In genomic region chr1:64047549-64047969, GRCh38 we compare ENCODE assay signal across 16 cellular contexts.
DNase-seq lines count a peak whose midpoint lies in the region; ATAC-seq, FAIRE-seq and TF ChIP-seq lines count a peak whose summit lies in the region.
"Had no signal": no experiment of that assay in that cellular context is flagged by ENCODE, and none has a peak within 500 bp of the region (broad histone marks: within the 10 kb centered on the region; RNA-seq: fewer than 3 reads in every experiment).

No MANE protein-coding gene starts in this region.

- peaks cover 14% of the 10 kb centered on the region for H3K4me1 ChIP-seq in A673 (ENCODE audit: insufficient read depth, low read length, poor library complexity, severe bottlenecking)
- peaks cover 0 to 27% of the 10 kb centered on the region in 2 donors for H3K4me1 ChIP-seq in ascending aorta
- H3K4me1 ChIP-seq: HAP-1 had no signal

- ATAC-seq in GM21529 (IDR thresholded peaks at IDR 0.05; ENCODE audit: unreplicated experiment) (no peak), GM21526 (IDR thresholded peaks at IDR 0.05; ENCODE audit: low FRiP score, unreplicated experiment) (no peak)
- ATAC-seq: CD8-positive, alpha-beta T cell; HepG2 had no signal

- POLR2A ChIA-PET in A673 (lab: Charles Lee; ENCODE audit: low non-redundant PET), result no interaction called here

- H3K36me3 ChIP-seq in A673 (ENCODE audit: insufficient read depth, low read length, poor library complexity, severe bottlenecking) (no peaks in the 10 kb centered on the region), ascending aorta (no peaks in the 10 kb centered on the region)
- H3K36me3 ChIP-seq: HAP-1 had no signal

- H3K27me3 ChIP-seq in A673 (replicated peaks; ENCODE audit: insufficient read depth, low read depth, low read length, poor library complexity), result no peaks in the 10 kb centered on the region
- no peaks in the 10 kb centered on the region for H3K27me3 ChIP-seq in ascending aorta

- TF ChIP-seq CTCF in A673 (conservative IDR thresholded peaks at IDR 0.05; ENCODE audit: low read depth, low read length) (no peak), D721Med (IDR thresholded peaks at IDR 0.05; ENCODE audit: insufficient read depth, missing control alignments) (no peak), ascending aorta (IDR thresholded peaks at IDR 0.05) (no peak)

- intact Hi-C loops in A673 (cut with micrococcal nuclease; ENCODE audit: unreplicated experiment) (loop anchor here (10.0 kb wide), 1 partner anchor 57 kb away; no protein-coding TSS in a partner anchor), ascending aorta (cut with DNase I) (loop anchor here (2.0 to 5.0 kb wide), 2 partner anchors 35 to 89 kb away; no protein-coding TSS in a partner anchor)

- CTCF ChIA-PET in A673 (lab: Charles Lee), result no interaction called here

- DNase-seq in A673 (ENCODE audit: low spot score) (peak; percentile 32), D721Med (ENCODE audit: insufficient read length, low spot score) (no peak), NCI-H524 treated with DMSO at 0.1 percent for 48 hours (lab: John Stamatoyannopoulos, UW) (peak; percentile 76), ascending aorta (ENCODE audit: low spot score in 2 of 2) (no peak), NAMALWA (ENCODE audit: low spot score) (no peak)
- DNase-seq in activated effector memory CD4-positive, alpha-beta T cell treated with Interleukin-2 at 50 U/mL for 16 hours, result no peak
- DNase-seq: CD8-positive, alpha-beta T cell; COR-L47; HFFc6 had no signal

- peak; percentile 88 for FAIRE-seq in D721Med (lab: Jason Lieb, UNC)
- FAIRE-seq: A204.1, H1, HepG2, HTR-8/SVneo had no signal

- no peaks in the 10 kb centered on the region for H3K9me3 ChIP-seq in A673 (ENCODE audit: low read depth, low read length, poor library complexity, severe bottlenecking)
- no peaks in the 10 kb centered on the region for H3K9me3 ChIP-seq in ascending aorta
- H3K9me3 ChIP-seq: HAP-1 had no signal

- H3K4me3 ChIP-seq in A673 (ENCODE audit: low read depth, low read length, poor library complexity, severe bottlenecking) (no peak overlapping the region), ascending aorta (no peak overlapping the region)
- H3K4me3 ChIP-seq: HAP-1 had no signal

- no TSS peak for BruUV-seq in A673 (replicated peaks; lab: Mats Ljungman, UMichigan)

- no peak overlapping the region for H3K27ac ChIP-seq in A673 (ENCODE audit: low read depth, low read length, poor library complexity, severe bottlenecking)
- peak overlapping the region; percentile 47 to 65 for H3K27ac ChIP-seq in ascending aorta

Comparison
In these comparisons a context has a peak if more than half of its experiments do, and no peak if none do; other contexts are left out.
1. DNase-seq: peak in A673 (single experiment) and NCI-H524 treated with DMSO at 0.1 percent for 48 hours (single experiment); none in D721Med (single experiment), ascending aorta (0 of 2), NAMALWA (single experiment) and activated effector memory CD4-positive, alpha-beta T cell treated with Interleukin-2 at 50 U/mL for 16 hours (single experiment).